In genomic region chr18:76258209-76258608, GRCh38 we compare ENCODE assay signal across 14 cellular contexts.
DNase-seq lines count a peak whose midpoint lies in the region; ATAC-seq and TF ChIP-seq lines count a peak whose summit lies in the region.
"Had no signal": no experiment of that assay in that cellular context is flagged by ENCODE, and none has a peak within 500 bp of the region (broad histone marks: within the 10 kb centered on the region; RNA-seq: fewer than 3 reads in every experiment).

No MANE protein-coding gene starts in this region.

- H4K20me1 ChIP-seq in smooth muscle cell (ENCODE audit: low read depth), result no peaks in the 10 kb centered on the region
- H4K20me1 ChIP-seq: BLaER1 had no signal

- no peaks in the 10 kb centered on the region for H3K36me3 ChIP-seq in HUES64 (ENCODE audit: insufficient read depth, low read length)
- H3K36me3 ChIP-seq in smooth muscle cell (ENCODE audit: low read depth), result no peaks in the 10 kb centered on the region
- H3K36me3 ChIP-seq: BLaER1 had no signal

- 37% methylated on average over 2 of the region's 2 CpGs for WGBS in HUES64
- WGBS in smooth muscle cell (ENCODE audit: low lambda C conversion rate), result 6% methylated on average over 2 of the region's 2 CpGs

- DNase-seq in astrocyte of the hippocampus (ENCODE audit: low read depth, low spot score) (peak; percentile 32), inferior parietal cortex (ENCODE audit: extremely low spot score) (peak; percentile 32), smooth muscle cell (lab: John Stamatoyannopoulos, UW; ENCODE audit: unreplicated experiment) (no peak), activated T-cell treated with anti-CD3 and anti-CD28 coated beads for 4 hours (no peak), DMS114 treated with DMSO at 0.1 percent for 48 hours (lab: John Stamatoyannopoulos, UW; ENCODE audit: unreplicated experiment) (no peak)
- DNase-seq: CD8-positive, alpha-beta memory T cell; KBM-7; NCI-H1092; NCI-H1694 treated with DMSO at 0.1 percent for 48 hours; NCI-H510A; SHP77 treated with DMSO at 0.1 percent for 48 hours had no signal

- H3K27me3 ChIP-seq in HUES64 (ENCODE audit: insufficient read depth, low read length) (no peaks in the 10 kb centered on the region), smooth muscle cell (ENCODE audit: low read depth) (no peaks in the 10 kb centered on the region)
- H3K27me3 ChIP-seq: BLaER1 had no signal

- peaks cover 36% of the 10 kb centered on the region for H3K4me1 ChIP-seq in HUES64 (ENCODE audit: insufficient read depth, low read length)
- peaks cover 24% of the 10 kb centered on the region for H3K4me1 ChIP-seq in smooth muscle cell (ENCODE audit: low read depth)
- H3K4me1 ChIP-seq: BLaER1 had no signal

- peak overlapping the region; percentile 12; the same call in 1 of the 2 replicates for H3K27ac ChIP-seq in HUES64 (ENCODE audit: low read depth, low read length)
- H3K27ac ChIP-seq in smooth muscle cell (ENCODE audit: low read depth), result peak overlapping the region; percentile 6
- H3K27ac ChIP-seq: BLaER1 had no signal

- H3K9me3 ChIP-seq in HUES64 (ENCODE audit: insufficient read depth, low read depth, low read length), result no peaks in the 10 kb centered on the region
- H3K9me3 ChIP-seq in smooth muscle cell (replicated peaks; ENCODE audit: low read depth), result no peaks in the 10 kb centered on the region
- H3K9me3 ChIP-seq: BLaER1 had no signal

- peak overlapping the region; percentile 45 for H2AFZ ChIP-seq in smooth muscle cell (ENCODE audit: low read depth)

- H3F3A ChIP-seq in smooth muscle cell (ENCODE audit: low read depth), result no peaks in the 10 kb centered on the region

- H3K79me2 ChIP-seq in smooth muscle cell (ENCODE audit: low read depth), result no peaks in the 10 kb centered on the region

- no peak for ATAC-seq in HG03432 (IDR thresholded peaks at IDR 0.05; ENCODE audit: unreplicated experiment)

- no peak overlapping the region for H3K9ac ChIP-seq in HUES64 (ENCODE audit: low read depth, low read length)
- no peak overlapping the region for H3K9ac ChIP-seq in smooth muscle cell (ENCODE audit: low read depth)
- H3K9ac ChIP-seq: BLaER1 had no signal

- H3K4me3 ChIP-seq in HUES64 (ENCODE audit: low read length) (no peak overlapping the region), smooth muscle cell (no peak overlapping the region)
- H3K4me3 ChIP-seq: BLaER1 had no signal

- H3K4me2 ChIP-seq in smooth muscle cell, result peak overlapping the region; percentile 38
- H3K4me2 ChIP-seq: BLaER1 had no signal

- TF ChIP-seq CTCF in smooth muscle cell (IDR thresholded peaks at IDR 0.05; ENCODE audit: borderline replicate concordance, insufficient read depth, poor library complexity, severe bottlenecking), result no peak

Comparison
In these comparisons a context has a peak if more than half of its experiments do, and no peak if none do; other contexts are left out.
1. DNase-seq: peak in astrocyte of the hippocampus (single experiment) and inferior parietal cortex (single experiment); none in smooth muscle cell (single experiment), activated T-cell treated with anti-CD3 and anti-CD28 coated beads for 4 hours (single experiment) and DMS114 treated with DMSO at 0.1 percent for 48 hours (single experiment).